Comparison of ENCODE assay signal across 8 cellular contexts in the genomic region with DNA sequence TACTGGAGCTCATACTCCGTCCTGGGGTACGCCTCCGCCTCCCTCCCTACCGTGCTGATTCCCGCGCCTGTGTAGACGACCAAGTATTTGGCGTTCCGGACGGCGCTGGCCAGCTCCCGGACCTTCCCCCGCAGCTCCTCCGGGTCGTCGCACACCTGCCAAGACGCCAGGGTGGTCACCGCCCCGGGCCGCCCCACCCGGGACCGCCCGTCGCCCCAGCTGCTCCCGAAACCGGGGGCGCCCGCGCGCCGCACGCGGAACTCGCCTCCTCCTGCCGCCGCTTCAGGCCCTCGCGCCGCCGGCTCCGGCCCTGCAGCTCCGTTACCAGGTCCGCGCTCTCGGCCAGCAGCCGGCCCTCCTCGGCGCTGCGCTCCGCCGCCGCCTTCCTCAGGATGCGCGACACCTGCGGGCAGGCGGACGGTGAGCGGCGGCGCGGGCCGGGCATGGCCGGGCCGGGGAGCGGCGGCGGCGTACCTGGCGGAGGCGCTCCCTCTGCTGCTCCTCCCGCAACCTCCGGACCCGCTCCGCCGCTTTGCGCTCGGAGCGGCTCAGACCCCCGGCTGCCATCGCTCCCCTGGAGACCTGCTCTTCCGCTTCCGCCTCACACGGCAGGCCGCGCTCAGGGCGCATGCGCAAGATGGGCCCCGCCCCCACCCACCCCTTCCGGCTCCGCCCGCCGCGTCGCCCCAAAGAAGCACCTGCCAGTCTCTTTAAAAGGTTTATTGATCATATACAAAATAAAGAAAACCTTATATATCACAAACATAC. TPM values are rescaled to one million over a fixed set of nuclear protein-coding genes. Genes with fewer than 3 reads are reported as not detected.
A peak's percentile ranks its signal among the peaks of the same experiment; 100 is the strongest.
DNase-seq lines count a peak whose midpoint lies in the region; ATAC-seq and TF ChIP-seq lines count a peak whose summit lies in the region.

TSS of gene SIRT7 (minus strand) at position 612 of the 768 bp plus-strand sequence. CDS start at position 567, 45 bp downstream.

- TF ChIP-seq CTCF in right atrium auricular region (IDR thresholded peaks at IDR 0.05), result no peak
- no peak for TF ChIP-seq CTCF in uterus (IDR thresholded peaks at IDR 0.05)

- H3K27me3 ChIP-seq in right atrium auricular region (no peaks in the 10 kb centered on the region), uterus (no peaks in the 10 kb centered on the region)

- peaks cover 53% of the 10 kb centered on the region for H3K36me3 ChIP-seq in right atrium auricular region
- no peaks in the 10 kb centered on the region for H3K36me3 ChIP-seq in uterus

- peaks cover 0 to 49% of the 10 kb centered on the region in 2 donors for H3K4me1 ChIP-seq in right atrium auricular region
- H3K4me1 ChIP-seq in uterus, result peaks cover 5 to 13% of the 10 kb centered on the region in 2 donors

- DNase-seq in GM03348 (ENCODE audit: low spot score), result peak; percentile 97
- DNase-seq in NCI-H1436 treated with DMSO at 0.1 percent for 48 hours (lab: John Stamatoyannopoulos, UW), result peak; percentile 19
- DNase-seq in amygdala (lab: John Stamatoyannopoulos, UW), result peak in 52 of 56 donors; percentile 9 to 87 (median 72)
- DNase-seq in right atrium auricular region (ENCODE audit: low spot score), result peak; percentile 68
- peak; percentile 80 for DNase-seq in putamen (ENCODE audit: low spot score)
- peak; percentile 60 to 77 for DNase-seq in uterus

- H3K4me3 ChIP-seq in right atrium auricular region (peak within 1 kb of the TSS; percentile 73 to 85), uterus (peak within 1 kb of the TSS; percentile 36 to 81)

- peak; percentile 69 for ATAC-seq in HG02678 (IDR thresholded peaks at IDR 0.05; ENCODE audit: unreplicated experiment)

- H3K27ac ChIP-seq in right atrium auricular region (peak within 1 kb of the TSS; percentile 39 to 41), uterus (peak within 1 kb of the TSS in 1 of 2 donors; percentile 64)

- H3K9me3 ChIP-seq in right atrium auricular region (no peaks in the 10 kb centered on the region), uterus (no peaks in the 10 kb centered on the region)

- TF ChIP-seq POLR2A in uterus (IDR thresholded peaks at IDR 0.05), result peak in 1 of 2 donors; percentile 58

- intact Hi-C loops in T-helper 2 cell treated with Interferon-gamma antibody and Interleukin-4, amounts not matched to agents 100 ng/mL and 5 ng/mL, for 36 hours (cut with micrococcal nuclease), result no loop called here
- intact Hi-C loops in uterus (cut with DNase I; ENCODE audit: low total_unique reads), result no loop called here

RNA-seq across cellular contexts. Expression of gene SIRT7, which starts in this region (rescaled TPM):
- total RNA-seq in T-helper 2 cell treated with Interferon-gamma antibody and Interleukin-4, amounts not matched to agents 100 ng/mL and 5 ng/mL, for 36 hours, result 57.2 and 58.6 TPM in 2 replicates
- total RNA-seq in right atrium auricular region, result 1 to 10 TPM; 2.8 to 4.9 TPM
- 10 to 100 TPM in 3 of 4 donors, under 1 TPM in 1; 0.77 to 87.1 (median 14.6) TPM for total RNA-seq in uterus

Comparison
In these comparisons a context has a peak if more than half of its experiments do, and no peak if none do; other contexts are left out.
1. DNase-seq: peak in every context shown above with its lines; median percentile 97 in GM03348; 80 in putamen; 72 in amygdala; 68 in uterus; 68 in right atrium auricular region; 19 in NCI-H1436 treated with DMSO at 0.1 percent for 48 hours.